16 cellular contexts compared by ENCODE assay signal in the genomic region with DNA sequence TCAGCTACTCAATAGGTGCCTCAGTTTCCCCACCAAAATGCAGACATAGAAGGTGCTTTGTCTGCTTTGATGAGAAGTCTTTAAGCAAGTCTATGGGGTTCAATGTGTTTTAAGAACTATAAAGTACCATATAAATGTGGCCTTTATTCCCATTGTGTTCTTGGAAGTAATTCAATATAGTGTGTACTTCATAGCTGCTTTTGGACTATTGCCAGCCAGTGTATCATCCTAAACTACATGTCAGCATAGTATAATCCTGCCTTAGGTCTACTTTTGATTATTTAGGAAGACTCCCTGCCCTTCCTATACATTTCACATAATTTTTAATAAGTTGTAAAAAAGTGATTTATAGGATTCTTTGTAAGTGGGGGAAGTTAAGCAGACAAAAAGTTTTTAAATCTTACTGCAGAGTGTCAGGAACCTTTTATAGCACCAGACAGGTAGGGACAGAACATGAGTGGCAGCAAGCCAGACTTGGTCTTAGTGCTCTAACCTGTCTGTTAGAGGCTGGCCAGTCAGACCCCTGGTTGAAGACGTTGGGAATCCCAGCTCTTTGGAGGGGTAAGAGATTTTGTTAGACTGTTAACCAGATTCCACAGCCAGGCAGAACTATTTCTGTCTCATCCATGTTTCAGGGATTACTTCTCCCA. TPM values are rescaled to one million over a fixed set of nuclear protein-coding genes. Genes with fewer than 3 reads are reported as not detected.
DNase-seq lines count a peak whose midpoint lies in the region; ATAC-seq, FAIRE-seq and TF ChIP-seq lines count a peak whose summit lies in the region.
"Had no signal": no experiment of that assay in that cellular context is flagged by ENCODE, and none has a peak within 500 bp of the region (broad histone marks: within the 10 kb centered on the region; RNA-seq: fewer than 3 reads in every experiment).

No MANE protein-coding gene starts in this region.

- peaks cover 81% of the 10 kb centered on the region for H3K36me3 ChIP-seq in K562 (ENCODE audit: control insufficient read depth, insufficient read depth, low read length)

- H3K4me2 ChIP-seq in K562 (ENCODE audit: insufficient read depth, low read length), result no peak overlapping the region
- H3K4me2 ChIP-seq: BLaER1 had no signal

- TF ChIP-seq CTCF in K562 (IDR thresholded peaks at IDR 0.05 in 2 of 3, conservative IDR thresholded peaks at IDR 0.05 in 1 of 3; ENCODE audit: insufficient read depth in 2 of 3, low read depth in 1 of 3, low read length in 3 of 3), result no peak
- TF ChIP-seq CTCF in progenitor cell of endocrine pancreas (IDR thresholded peaks at IDR 0.05; ENCODE audit: unreplicated experiment), result no peak

- WGBS in K562 (ENCODE audit: insufficient coverage, low coverage, missing lambda C conversion rate), result 43% methylated on average over 1 of the region's 1 CpG

- no peaks in the 10 kb centered on the region for H3K4me1 Mint-ChIP-seq in progenitor cell of endocrine pancreas (ENCODE audit: low read depth)

- TF ChIP-seq RAD21 in K562 (CRISPR knock-in tag; conservative IDR thresholded peaks at IDR 0.05 in 1 of 2, IDR thresholded peaks at IDR 0.05 in 1 of 2), result no peak

- no peak overlapping the region for H3K4me3 ChIP-seq in K562
- H3K4me3 ChIP-seq: BLaER1, SJSA1 had no signal

- no peaks in the 10 kb centered on the region for H3K27me3 ChIP-seq in K562 (ENCODE audit: control insufficient read depth in 2 of 2, insufficient read depth in 2 of 2, low read length in 2 of 2)
- H3K27me3 ChIP-seq: BLaER1, SJSA1 had no signal

- H4K20me1 ChIP-seq in K562 (replicated peaks; ENCODE audit: control insufficient read depth, insufficient read depth, low read length), result no peaks in the 10 kb centered on the region
- H4K20me1 ChIP-seq: BLaER1 had no signal

- in situ Hi-C loops in K562 (cut with MboI), result no loop called here

- no peaks in the 10 kb centered on the region for H3K79me2 ChIP-seq in K562 (ENCODE audit: control insufficient read depth, insufficient read depth, low read length)

- no peak overlapping the region for H3K27ac Mint-ChIP-seq in progenitor cell of endocrine pancreas

- no peaks in the 10 kb centered on the region for H3K27me3 Mint-ChIP-seq in progenitor cell of endocrine pancreas

- no peak for TF ChIP-seq POLR2A in K562 (conservative IDR thresholded peaks at IDR 0.05)

- H3K9ac ChIP-seq in K562 (ENCODE audit: insufficient read depth in 1 of 2, low read depth in 2 of 2, low read length in 2 of 2), result no peak overlapping the region
- H3K9ac ChIP-seq: BLaER1 had no signal

- TF ChIP-seq EP300 in K562 (IDR thresholded peaks at IDR 0.05; ENCODE audit: low read length), result no peak

- H3K9me3 ChIP-seq in K562 (replicated peaks; ENCODE audit: control insufficient read depth, insufficient read depth, low read depth, low read length), result no peaks in the 10 kb centered on the region
- H3K9me3 ChIP-seq: SJSA1 had no signal

- no peak overlapping the region for H2AFZ ChIP-seq in K562 (ENCODE audit: low read depth, low read length)

- POLR2A ChIA-PET in K562 (lab: Yijun Ruan, JAX), result interaction anchor here (0.6 to 2.2 kb wide), 7 partner anchors 10 to 49 kb away, joined by 3 to 6 read pairs (median 3); partner anchors contain the start of genes EPM2AIP1 and MLH1

- TSS peak; percentile 8 for BruUV-seq in K562 (replicated peaks; lab: Mats Ljungman, UMichigan)

- DNase-seq in NCI-H2029 treated with DMSO at 0.1 percent for 48 hours (lab: John Stamatoyannopoulos, UW), result peak; percentile 28
- DNase-seq in NCI-H2029 (lab: John Stamatoyannopoulos, UW), result no peak
- DNase-seq in COLO829 (ENCODE audit: low spot score), result peak; percentile 13
- DNase-seq in K562 (ENCODE audit: extremely low read depth in 1 of 4, low spot score in 3 of 4), result no peak
- no peak for DNase-seq in left colon
- DNase-seq in NCI-H2107 (lab: John Stamatoyannopoulos, UW), result no peak
- no peak for DNase-seq in NCI-H1436 treated with DMSO at 0.1 percent for 48 hours (lab: John Stamatoyannopoulos, UW)
- no peak for DNase-seq in progenitor cell of endocrine pancreas (ENCODE audit: low spot score, unreplicated experiment)
- DNase-seq: H7, NCI-H146, NCI-H524, RPMI8226 had no signal

- no peak overlapping the region for H3K27ac ChIP-seq in K562 (ENCODE audit: extremely low read depth, low read depth, low read length)
- H3K27ac ChIP-seq: 22Rv1, BLaER1, SJSA1 had no signal

- no peak overlapping the region for H3K4me3 Mint-ChIP-seq in progenitor cell of endocrine pancreas (ENCODE audit: low read depth)

- no peak for FAIRE-seq in K562 (lab: Jason Lieb, UNC)
- FAIRE-seq: HepG2 had no signal

- no peaks in the 10 kb centered on the region for H3K4me1 ChIP-seq in K562 (replicated peaks in 1 of 2; ENCODE audit: control insufficient read depth in 2 of 2, insufficient read depth in 2 of 2, low read length in 2 of 2)
- H3K4me1 ChIP-seq: BLaER1 had no signal

- CTCF ChIA-PET in K562 (lab: Yijun Ruan, JAX; ENCODE audit: low intra/inter-chr PET ratio), result no interaction called here

- intact Hi-C loops in K562 (cut with micrococcal nuclease) (no loop called here), left colon (cut with DNase I, micrococcal nuclease) (no loop called here)

- H3K36me3 Mint-ChIP-seq in progenitor cell of endocrine pancreas (ENCODE audit: insufficient read depth), result peaks cover 21% of the 10 kb centered on the region

- H3K9me1 ChIP-seq in K562 (ENCODE audit: control insufficient read depth, insufficient read depth, low read length), result no peaks in the 10 kb centered on the region

- ATAC-seq in K562, result no peak
- peak; percentile 72 for ATAC-seq in left colon
- ATAC-seq: HepG2 had no signal

- H3K9me3 Mint-ChIP-seq in progenitor cell of endocrine pancreas (ENCODE audit: low read depth), result no peaks in the 10 kb centered on the region

TF ChIP-seq in K562, 482 proteins besides CTCF, POLR2A, EP300 and RAD21 (continues in another document):
- no peak for TF ChIP-seq HNRNPLL (IDR thresholded peaks at IDR 0.05; ENCODE audit: low read depth, low read length, poor library complexity, severe bottlenecking)
- peak; percentile 57 for TF ChIP-seq NFIC (IDR thresholded peaks at IDR 0.05)
- no peak for TF ChIP-seq SETDB1 (IDR thresholded peaks at IDR 0.05; ENCODE audit: low read length)
- TF ChIP-seq ETS1 (conservative IDR thresholded peaks at IDR 0.05; ENCODE audit: control insufficient read depth, low read depth, low read length), result no peak
- no peak for TF ChIP-seq DIDO1 (tag; IDR thresholded peaks at IDR 0.05; ENCODE audit: low read depth)
- no peak for TF ChIP-seq POLR2G (IDR thresholded peaks at IDR 0.05; ENCODE audit: low read depth, low read length)

RNA-seq across cellular contexts. Expression of gene MLH1, which starts 48.4 kb away (rescaled TPM):
- total RNA-seq in K562 (2011; cell fraction: chromatin; rRNA removed; ENCODE audit: low replicate concordance), result 83.9 and 136 TPM in 2 replicates
- 66.8 and 72.0 TPM in 2 replicates for total RNA-seq in K562 (2011; cell fraction: nucleolus; rRNA removed)
- 70.8 and 71.4 TPM in 2 replicates for total RNA-seq in K562 (2011; cell fraction: nucleoplasm; rRNA removed)
- total RNA-seq in K562 (2014; rRNA removed), result 106 and 123 TPM in 2 replicates
- total RNA-seq in K562 (2014; rRNA removed; fragmentation: Illumina TruSeq; extraction: Trizol), result 116 and 132 TPM in 2 replicates
- 117 TPM in 2 replicates for total RNA-seq in K562 (2015; rRNA removed; fragmentation: Illumina TruSeq; extraction: Trizol)
- total RNA-seq in K562 (2021), result 76.0 and 76.4 TPM in 2 replicates
- polyA plus RNA-seq in K562 (2011; rRNA removed), result 103 and 144 TPM in 2 replicates
- polyA plus RNA-seq in K562 (2011; cell fraction: cytosol; rRNA removed), result 69.9 and 93.3 TPM in 2 replicates
- 67.3 and 75.6 TPM in 2 replicates for polyA plus RNA-seq in K562 (2011; cell fraction: nucleus; rRNA removed)
- 77.3 and 88.6 TPM in 2 replicates for polyA plus RNA-seq in K562 (2012)
- 122 and 155 TPM in 2 replicates for polyA plus RNA-seq in K562 (2014; fragmentation: Illumina TruSeq; extraction: Trizol)
- polyA plus RNA-seq in K562 (2014; fragmentation: Nextera tagmentation; extraction: Ambion mirVana), result 100 to 1,000 TPM in 1 of 2 experiments, 10 to 100 TPM in 1; 81.6 to 134 TPM
- polyA plus RNA-seq in K562 (2014; rRNA removed), result 82.1 and 113 TPM in 2 replicates
- polyA minus RNA-seq in K562 (2011; rRNA and poly(A)+ RNA removed), result 129 and 140 TPM in 2 replicates
- polyA minus RNA-seq in K562 (2011; cell fraction: cytosol; rRNA and poly(A)+ RNA removed), result 39.0 and 63.0 TPM in 2 replicates
- polyA minus RNA-seq in K562 (2011; cell fraction: nucleus; rRNA and poly(A)+ RNA removed), result 68.0 and 99.2 TPM in 2 replicates
- total RNA-seq in left colon, result 10 to 100 TPM; 17.3 TPM
- 43.8 and 46.9 TPM in 2 replicates for total RNA-seq in progenitor cell of endocrine pancreas

RNA-seq across cellular contexts. Expression of gene EPM2AIP1, which starts 48.7 kb away (rescaled TPM):
- 36.0 and 108 TPM in 2 replicates for total RNA-seq in K562 (2011; cell fraction: chromatin; rRNA removed; ENCODE audit: low replicate concordance)
- total RNA-seq in K562 (2011; cell fraction: nucleolus; rRNA removed), result 30.2 and 35.8 TPM in 2 replicates
- 78.0 and 139 TPM in 2 replicates for total RNA-seq in K562 (2011; cell fraction: nucleoplasm; rRNA removed)
- total RNA-seq in K562 (2014; rRNA removed) (14.6 and 16.3 TPM in 2 replicates), K562 (2014; rRNA removed; fragmentation: Illumina TruSeq; extraction: Trizol) (29.0 and 29.5 TPM in 2 replicates), K562 (2015; rRNA removed; fragmentation: Illumina TruSeq; extraction: Trizol) (30.7 and 38.3 TPM in 2 replicates), K562 (2021) (19.3 and 22.6 TPM in 2 replicates), left colon (10 to 100 TPM; 11.8 to 12.1 TPM), progenitor cell of endocrine pancreas (29.7 and 30.4 TPM in 2 replicates)
- polyA plus RNA-seq in K562 (2011; rRNA removed) (44.8 and 47.2 TPM in 2 replicates), K562 (2014; fragmentation: Illumina TruSeq; extraction: Trizol) (20.9 and 25.2 TPM in 2 replicates), K562 (2014; fragmentation: Nextera tagmentation; extraction: Ambion mirVana) (1 to 10 TPM; 6.7 to 9.2 TPM), K562 (2014; rRNA removed) (21.7 and 29.1 TPM in 2 replicates)
- polyA plus RNA-seq in K562 (2011; cell fraction: cytosol; rRNA removed), result 9.6 and 28.4 TPM in 2 replicates
- 82.8 and 119 TPM in 2 replicates for polyA plus RNA-seq in K562 (2011; cell fraction: nucleus; rRNA removed)
- polyA plus RNA-seq in K562 (2012), result 16.8 and 23.8 TPM in 2 replicates
- 58.8 and 67.3 TPM in 2 replicates for polyA minus RNA-seq in K562 (2011; rRNA and poly(A)+ RNA removed)
- 13.6 and 14.8 TPM in 2 replicates for polyA minus RNA-seq in K562 (2011; cell fraction: cytosol; rRNA and poly(A)+ RNA removed)
- polyA minus RNA-seq in K562 (2011; cell fraction: nucleus; rRNA and poly(A)+ RNA removed), result 86.4 and 147 TPM in 2 replicates

Comparison
In these comparisons a context has a peak if more than half of its experiments do, and no peak if none do; other contexts are left out.
1. DNase-seq: peak in NCI-H2029 treated with DMSO at 0.1 percent for 48 hours (single experiment) and COLO829 (single experiment); none in NCI-H2029 (single experiment), K562 (0 of 4), left colon (0 of 2), NCI-H2107 (single experiment), NCI-H1436 treated with DMSO at 0.1 percent for 48 hours (single experiment) and progenitor cell of endocrine pancreas (single experiment).